In genomic region chr2:75828826-75829225, GRCh38 we compare ENCODE assay signal across 17 cellular contexts.
DNase-seq lines count a peak whose midpoint lies in the region; ATAC-seq, FAIRE-seq and TF ChIP-seq lines count a peak whose summit lies in the region.
"Had no signal": no experiment of that assay in that cellular context is flagged by ENCODE, and none has a peak within 500 bp of the region (broad histone marks: within the 10 kb centered on the region; RNA-seq: fewer than 3 reads in every experiment).

No MANE protein-coding gene starts in this region.

- DNase-seq in A172 (ENCODE audit: low spot score) = peak; percentile 28
- DNase-seq in bronchial epithelial cell (ENCODE audit: low read depth) = peak; percentile 80
- DNase-seq in foreskin keratinocyte = peak in 1 of 2 donors; percentile 34
- no peak for DNase-seq in H54 (ENCODE audit: insufficient read length, low spot score)
- DNase-seq in right atrium auricular region (ENCODE audit: low spot score) = no peak
- DNase-seq in NCI-H446 treated with DMSO at 0.1 percent for 48 hours (lab: John Stamatoyannopoulos, UW) = no peak
- DNase-seq: 8988T; Calu3; CD8-positive, alpha-beta T cell; DMS79 treated with DMSO at 0.1 percent for 48 hours; GF-D8; GOT3; H9 had no signal

- H3K9me3 ChIP-seq in right atrium auricular region = peaks cover 0 to 6% of the 10 kb centered on the region in 2 donors

- H3K4me3 ChIP-seq in bronchial epithelial cell (ENCODE audit: low read depth, low read length) = no peak overlapping the region
- no peak overlapping the region for H3K4me3 ChIP-seq in right atrium auricular region
- H3K4me3 ChIP-seq: BLaER1 treated with 17β-estradiol and CSF1 and Interleukin-3, amounts not matched to agents 10 nM and 100 nM had no signal

- H3K36me3 ChIP-seq in bronchial epithelial cell (ENCODE audit: control insufficient read depth, insufficient read depth, low read length) (no peaks in the 10 kb centered on the region), right atrium auricular region (no peaks in the 10 kb centered on the region)
- H3K36me3 ChIP-seq: BLaER1 treated with 17β-estradiol and CSF1 and Interleukin-3, amounts not matched to agents 10 nM and 100 nM had no signal

- H3K27ac ChIP-seq in foreskin keratinocyte = no peak overlapping the region
- H3K27ac ChIP-seq in right atrium auricular region = no peak overlapping the region
- H3K27ac ChIP-seq: BLaER1 treated with 17β-estradiol and CSF1 and Interleukin-3, amounts not matched to agents 10 nM and 100 nM had no signal

- no peaks in the 10 kb centered on the region for H3K4me1 ChIP-seq in foreskin keratinocyte
- H3K4me1 ChIP-seq in right atrium auricular region = no peaks in the 10 kb centered on the region
- H3K4me1 ChIP-seq: BLaER1 treated with 17β-estradiol and CSF1 and Interleukin-3, amounts not matched to agents 10 nM and 100 nM had no signal

- TF ChIP-seq CTCF in bronchial epithelial cell (IDR thresholded peaks at IDR 0.05; ENCODE audit: insufficient read depth, low read length, severe bottlenecking) = no peak
- TF ChIP-seq CTCF in foreskin keratinocyte (conservative IDR thresholded peaks at IDR 0.05) = no peak
- TF ChIP-seq CTCF in right atrium auricular region (IDR thresholded peaks at IDR 0.05) = no peak

- no peak for TF ChIP-seq POLR2A in H54 (IDR thresholded peaks at IDR 0.05; ENCODE audit: low read depth, low read length)

- FAIRE-seq in bronchial epithelial cell (lab: Jason Lieb, UNC) (no peak), H54 (lab: Jason Lieb, UNC) (no peak)
- FAIRE-seq: GM19239 had no signal

- peak; percentile 63 for ATAC-seq in HG02610 (IDR thresholded peaks at IDR 0.05; ENCODE audit: unreplicated experiment)
- peak; percentile 70 for ATAC-seq in foreskin keratinocyte
- ATAC-seq in GM19351 (IDR thresholded peaks at IDR 0.05; ENCODE audit: unreplicated experiment) = no peak
- ATAC-seq: CD8-positive, alpha-beta T cell had no signal

- H3K27me3 ChIP-seq in bronchial epithelial cell (ENCODE audit: control insufficient read depth, insufficient read depth, low read length) = no peaks in the 10 kb centered on the region
- H3K27me3 ChIP-seq in foreskin keratinocyte = no peaks in the 10 kb centered on the region
- H3K27me3 ChIP-seq in right atrium auricular region = no peaks in the 10 kb centered on the region
- H3K27me3 ChIP-seq: BLaER1 treated with 17β-estradiol and CSF1 and Interleukin-3, amounts not matched to agents 10 nM and 100 nM had no signal

Comparison
In these comparisons a context has a peak if more than half of its experiments do, and no peak if none do; other contexts are left out.
1. DNase-seq: peak in A172 (single experiment) and bronchial epithelial cell (single experiment); none in H54 (single experiment), right atrium auricular region (single experiment) and NCI-H446 treated with DMSO at 0.1 percent for 48 hours (single experiment).